Comparison of ENCODE assay signal across 31 cellular contexts in the genomic region with DNA sequence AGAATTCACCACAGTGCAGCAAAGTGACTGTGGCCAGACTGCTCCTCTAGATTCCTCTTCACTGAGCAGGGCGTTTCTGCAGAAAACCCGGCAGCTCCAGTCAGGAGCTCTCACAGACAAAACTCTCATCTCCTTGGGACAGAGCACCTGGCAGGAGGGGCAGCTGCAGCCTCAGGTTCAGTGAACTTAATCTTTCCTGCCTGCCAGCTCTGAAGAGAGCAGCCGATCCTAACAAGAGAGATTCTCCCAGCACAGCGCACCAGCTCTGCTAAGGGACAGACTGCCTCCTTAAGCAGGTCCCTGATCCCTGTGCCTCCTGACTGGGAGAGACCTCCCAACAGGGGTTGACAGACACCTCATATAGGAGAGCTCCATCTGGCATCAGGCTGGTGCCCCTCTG.
"Had no signal": no experiment of that assay in that cellular context is flagged by ENCODE, and none has a peak within 500 bp of the region (broad histone marks: within the 10 kb centered on the region; RNA-seq: fewer than 3 reads in every experiment).

No MANE protein-coding gene starts in this region.

- H3K4me1 Mint-ChIP-seq: memory B cell; naive B cell; neural crest cell; stimulated activated naive CD8-positive, alpha-beta T cell treated with anti-CD3 and anti-CD28 coated beads, Interleukin-15, amount 100 ng/mL, for 72 hours had no signal

- H3K27me3 ChIP-seq: gastrocnemius medialis, heart left ventricle, hepatocyte, right atrium auricular region, suprapubic skin, transverse colon, upper lobe of right lung, uterus had no signal

- H3K27ac Mint-ChIP-seq: memory B cell; naive B cell; natural killer cell treated with Interleukin-12 subunit alpha and Interleukin-12 subunit beta and Interleukin-15 and Interleukin-18, amount 100 ng/mL, for 72 hours; stimulated activated naive CD8-positive, alpha-beta T cell treated with anti-CD3 and anti-CD28 coated beads, Interleukin-15, amount 100 ng/mL, for 72 hours had no signal

- H3K9me3 ChIP-seq: gastrocnemius medialis, mucosa of descending colon, prostate gland, right atrium auricular region, suprapubic skin, transverse colon, upper lobe of right lung, uterus had no signal

- H3K4me2 ChIP-seq: hepatocyte, smooth muscle cell had no signal

- H3K27me3 Mint-ChIP-seq: memory B cell; naive B cell; natural killer cell treated with Interleukin-12 subunit alpha and Interleukin-12 subunit beta and Interleukin-15 and Interleukin-18, amount 100 ng/mL, for 72 hours; stimulated activated naive CD8-positive, alpha-beta T cell treated with anti-CD3 and anti-CD28 coated beads, Interleukin-15, amount 100 ng/mL, for 72 hours had no signal

- H3K36me3 Mint-ChIP-seq: memory B cell, naive B cell had no signal

- H3K27ac ChIP-seq: epithelial cell of prostate, gastrocnemius medialis, heart left ventricle, hepatocyte, parathyroid adenoma, prostate gland, right atrium auricular region, suprapubic skin, transverse colon, upper lobe of right lung, uterus had no signal

- DNase-seq: effector CD4-positive, alpha-beta T cell; foreskin fibroblast; gastrocnemius medialis; heart left ventricle; kidney; mucosa of descending colon; naive B cell; stimulated activated CD4-positive, alpha-beta T cell treated with anti-CD3 and anti-CD28 coated beads, Interleukin-12 subunit alpha, Interleukin-12 subunit beta, amount 100 ng/mL, for 4 hours; stimulated activated CD4-positive, alpha-beta T cell treated with anti-CD3 and anti-CD28 coated beads, Interleukin-1b, Interleukin-23, amount 100 ng/mL, for 48 hours; stimulated activated CD4-positive, alpha-beta T cell treated with anti-CD3 and anti-CD28 coated beads, Interleukin-4, amount 100 ng/mL, for 1 hour; stimulated activated CD8-positive, alpha-beta memory T cell treated with anti-CD3 and anti-CD28 coated beads, Interleukin-4, amount 100 ng/mL, for 48 hours; stimulated activated naive CD4-positive, alpha-beta T cell; stimulated activated naive CD8-positive, alpha-beta T cell treated with anti-CD3 and anti-CD28 coated beads, Interleukin-15, amount 100 ng/mL, for 72 hours; transverse colon; upper lobe of right lung; uterus had no signal

- H3K9ac ChIP-seq: parathyroid adenoma had no signal

- H3K79me2 ChIP-seq: hepatocyte, parathyroid adenoma had no signal

- H3K4me1 ChIP-seq: gastrocnemius medialis, heart left ventricle, parathyroid adenoma, prostate gland, right atrium auricular region, suprapubic skin, transverse colon, upper lobe of right lung, uterus had no signal

- ATAC-seq: esophagus mucosa; gastrocnemius medialis; heart left ventricle; left lobe of liver; mucosa of descending colon; natural killer cell treated with Interleukin-12 subunit alpha and Interleukin-12 subunit beta and Interleukin-15 and Interleukin-18, amount 100 ng/mL, for 72 hours; sciatic nerve; stimulated activated naive CD8-positive, alpha-beta T cell treated with anti-CD3 and anti-CD28 coated beads, Interleukin-15, amount 100 ng/mL, for 72 hours; upper lobe of right lung had no signal

- H3K36me3 ChIP-seq: gastrocnemius medialis, heart left ventricle, prostate gland, right atrium auricular region, suprapubic skin, transverse colon, upper lobe of right lung, uterus had no signal

- H3K4me3 Mint-ChIP-seq: memory B cell; naive B cell; natural killer cell treated with Interleukin-12 subunit alpha and Interleukin-12 subunit beta and Interleukin-15 and Interleukin-18, amount 100 ng/mL, for 72 hours; neural crest cell; stimulated activated naive CD8-positive, alpha-beta T cell treated with anti-CD3 and anti-CD28 coated beads, Interleukin-15, amount 100 ng/mL, for 72 hours had no signal

- H3K4me3 ChIP-seq: dorsolateral prefrontal cortex, gastrocnemius medialis, heart left ventricle, hepatocyte, lung, mucosa of descending colon, prostate gland, right atrium auricular region, smooth muscle cell, suprapubic skin, transverse colon, upper lobe of right lung, uterus had no signal

- H2AFZ ChIP-seq: hepatocyte, parathyroid adenoma had no signal
